ENCODE assay signal across 20 cellular contexts in genomic region chr2:201139836-201140599, GRCh38. TPM values are rescaled to one million over a fixed set of nuclear protein-coding genes. Genes with fewer than 3 reads are reported as not detected.
DNase-seq lines count a peak whose midpoint lies in the region; ATAC-seq and TF ChIP-seq lines count a peak whose summit lies in the region.
"Had no signal": no experiment of that assay in that cellular context is flagged by ENCODE, and none has a peak within 500 bp of the region (broad histone marks: within the 10 kb centered on the region; RNA-seq: fewer than 3 reads in every experiment).

No MANE protein-coding gene starts in this region.

- H3K27ac Mint-ChIP-seq in Calu3 (ENCODE audit: unreplicated experiment), result peak overlapping the region; percentile 19

- H3K4me2 ChIP-seq in Karpas-422 (ENCODE audit: low read depth, low read length, poor library complexity, severe bottlenecking) (no peak overlapping the region), hepatocyte (peak overlapping the region; percentile 29)

- no peak overlapping the region for H3K9ac ChIP-seq in Karpas-422 (ENCODE audit: low read length)

- H3K79me2 ChIP-seq in Karpas-422 (ENCODE audit: low read length), result no peaks in the 10 kb centered on the region
- H3K79me2 ChIP-seq in hepatocyte, result peaks cover 18% of the 10 kb centered on the region

- H3K36me3 ChIP-seq in Karpas-422 (ENCODE audit: insufficient read depth, low read length), result peaks cover 13% of the 10 kb centered on the region; the same call in 1 of the 2 replicates
- no peaks in the 10 kb centered on the region for H3K36me3 ChIP-seq in hepatocyte (replicated peaks; ENCODE audit: insufficient read depth, low read depth)
- H3K36me3 ChIP-seq in neutrophil, result peaks cover 100% of the 10 kb centered on the region

- no peak overlapping the region for H3K4me3 ChIP-seq in Karpas-422 (ENCODE audit: low read length)
- no peak overlapping the region for H3K4me3 ChIP-seq in hepatocyte
- no peak overlapping the region for H3K4me3 ChIP-seq in neutrophil (ENCODE audit: low read depth in 1 of 2, low read length in 1 of 2)
- H3K4me3 ChIP-seq: testis had no signal

- H4K20me1 ChIP-seq in Karpas-422 (ENCODE audit: insufficient read depth, low read depth, low read length), result no peaks in the 10 kb centered on the region
- no peaks in the 10 kb centered on the region for H4K20me1 ChIP-seq in hepatocyte (ENCODE audit: insufficient read depth, poor library complexity, severe bottlenecking)

- H3K27ac ChIP-seq in Karpas-422 (ENCODE audit: low read length) (peak overlapping the region; percentile 60; the same call in 1 of the 2 replicates), hepatocyte (peak overlapping the region; percentile 82), neutrophil (peak overlapping the region; percentile 62)
- H3K27ac ChIP-seq: testis had no signal

- H3K27me3 ChIP-seq in Karpas-422 (ENCODE audit: low read length), result no peaks in the 10 kb centered on the region
- H3K27me3 ChIP-seq in hepatocyte, result no peaks in the 10 kb centered on the region
- H3K27me3 ChIP-seq in neutrophil, result no peaks in the 10 kb centered on the region
- H3K27me3 ChIP-seq: testis had no signal

- H3K4me1 Mint-ChIP-seq in Calu3 (ENCODE audit: low read depth, unreplicated experiment), result peaks cover 45% of the 10 kb centered on the region

- no TSS peak for BruUV-seq in Calu3 (replicated peaks; lab: Mats Ljungman, UMichigan)

- H2AFZ ChIP-seq in Karpas-422 (ENCODE audit: low read length) (no peak overlapping the region), hepatocyte (no peak overlapping the region)

- H3K27me3 Mint-ChIP-seq in Calu3 (ENCODE audit: unreplicated experiment), result no peaks in the 10 kb centered on the region
- H3K27me3 Mint-ChIP-seq: activated naive CD4-positive, alpha-beta T cell treated with anti-CD3 and anti-CD28 coated beads, Interleukin-2, amount 10 ng/mL, durations not matched to agents 7 days and 5 days; CD4-positive, alpha-beta T cell had no signal

- no peaks in the 10 kb centered on the region for H3K9me2 ChIP-seq in Karpas-422 (replicated peaks; ENCODE audit: insufficient read depth, low read length)
- no peaks in the 10 kb centered on the region for H3K9me2 ChIP-seq in hepatocyte (replicated peaks; ENCODE audit: insufficient read depth)

- CTCF ChIA-PET in Calu3 (lab: Charles Lee), result no interaction called here

- TF ChIP-seq CTCF in Calu3 (IDR thresholded peaks at IDR 0.05; ENCODE audit: unreplicated experiment), result no peak
- no peak for TF ChIP-seq CTCF in hepatocyte (IDR thresholded peaks at IDR 0.05; ENCODE audit: poor library complexity)
- no peak for TF ChIP-seq CTCF in neutrophil (IDR thresholded peaks at IDR 0.05)

- WGBS in hepatocyte (ENCODE audit: low lambda C conversion rate, missing lambda C conversion rate), result 84% methylated on average over 30 of the region's 34 CpGs

- peaks cover 98% of the 10 kb centered on the region for H3K36me3 Mint-ChIP-seq in Calu3 (ENCODE audit: insufficient read depth, unreplicated experiment)

- H3K9me3 Mint-ChIP-seq in Calu3 (ENCODE audit: low read depth, unreplicated experiment), result no peaks in the 10 kb centered on the region
- H3K9me3 Mint-ChIP-seq: activated naive CD4-positive, alpha-beta T cell treated with anti-CD3 and anti-CD28 coated beads, Interleukin-2, amount 10 ng/mL, durations not matched to agents 7 days and 5 days; CD4-positive, alpha-beta T cell; nephron had no signal

- H3K4me3 Mint-ChIP-seq in Calu3 (ENCODE audit: low read depth, unreplicated experiment), result no peak overlapping the region
- H3K4me3 Mint-ChIP-seq: activated naive CD4-positive, alpha-beta T cell treated with anti-CD3 and anti-CD28 coated beads, Interleukin-2, amount 10 ng/mL, durations not matched to agents 7 days and 5 days; CD4-positive, alpha-beta T cell; nephron had no signal

- DNase-seq in Calu3, result no peak
- DNase-seq in Karpas-422, result no peak
- no peak for DNase-seq in hepatocyte (ENCODE audit: low spot score)
- DNase-seq in HCEC 1CT, result no peak
- no peak for DNase-seq in DMS79 treated with DMSO at 0.1 percent for 48 hours (lab: John Stamatoyannopoulos, UW)
- DNase-seq: activated CD4-positive, alpha-beta T cell treated with anti-CD3 and anti-CD28 coated beads for 48 hours; activated CD8-positive, alpha-beta memory T cell treated with anti-CD3 and anti-CD28 coated beads, Interleukin-2, amount 50 U/mL, for 48 hours; activated naive CD4-positive, alpha-beta T cell treated with anti-CD3 and anti-CD28 coated beads, Interleukin-2, amount 10 ng/mL, durations not matched to agents 7 days and 5 days; CD4-positive, alpha-beta T cell; DMS53; effector CD8-positive, alpha-beta T cell; mesenchymal stem cell; NCI-H1092; NCI-H2029 treated with DMSO at 0.1 percent for 48 hours; NCI-H446 treated with DMSO at 0.1 percent for 48 hours; testis had no signal

- H3K4me1 ChIP-seq in Karpas-422 (ENCODE audit: low read length) (peaks cover 34% of the 10 kb centered on the region), hepatocyte (ENCODE audit: insufficient read depth) (peaks cover 10% of the 10 kb centered on the region), neutrophil (ENCODE audit: control insufficient read depth in 1 of 2, insufficient read depth in 1 of 2, low read depth in 1 of 2, low read length in 1 of 2) (peaks cover 5 to 10% of the 10 kb centered on the region in 2 experiments)
- H3K4me1 ChIP-seq: testis had no signal

- no peaks in the 10 kb centered on the region for H3K9me3 ChIP-seq in Karpas-422 (ENCODE audit: low read length)
- no peaks in the 10 kb centered on the region for H3K9me3 ChIP-seq in hepatocyte (ENCODE audit: low read depth)
- H3K9me3 ChIP-seq in neutrophil, result no peaks in the 10 kb centered on the region
- H3K9me3 ChIP-seq: testis had no signal

- intact Hi-C loops in Calu3 (cut with micrococcal nuclease; ENCODE audit: unreplicated experiment), result no loop called here

- ATAC-seq in GM21360 (IDR thresholded peaks at IDR 0.05; ENCODE audit: unreplicated experiment), result no peak
- ATAC-seq in GM19395 (IDR thresholded peaks at IDR 0.05; ENCODE audit: unreplicated experiment), result no peak

RNA-seq across cellular contexts. Expression of gene CFLAR, which starts 24.1 kb away (rescaled TPM):
- total RNA-seq in Calu3 (2022) (232 and 285 TPM in 2 replicates), hepatocyte (60.6 and 65.9 TPM in 2 replicates)
- 62.6 and 63.5 TPM in 2 replicates for total RNA-seq in Karpas-422 (2014; rRNA removed; shearing (Covaris generic); ENCODE audit: low replicate concordance)
- 46.0 and 54.1 TPM in 2 replicates for polyA plus RNA-seq in hepatocyte

RNA-seq across cellular contexts. Expression of gene CASP10, which starts 42.9 kb away (rescaled TPM):
- total RNA-seq in Calu3 (2022), result 21.4 and 22.5 TPM in 2 replicates
- 0.48 and 5.2 TPM in 2 replicates for total RNA-seq in Karpas-422 (2014; rRNA removed; shearing (Covaris generic); ENCODE audit: low replicate concordance)
- 7.2 and 11.0 TPM in 2 replicates for total RNA-seq in hepatocyte
- polyA plus RNA-seq in hepatocyte, result 1.6 and 2.0 TPM in 2 replicates
